ENCODE assay signal across 16 cellular contexts in the genomic region with DNA sequence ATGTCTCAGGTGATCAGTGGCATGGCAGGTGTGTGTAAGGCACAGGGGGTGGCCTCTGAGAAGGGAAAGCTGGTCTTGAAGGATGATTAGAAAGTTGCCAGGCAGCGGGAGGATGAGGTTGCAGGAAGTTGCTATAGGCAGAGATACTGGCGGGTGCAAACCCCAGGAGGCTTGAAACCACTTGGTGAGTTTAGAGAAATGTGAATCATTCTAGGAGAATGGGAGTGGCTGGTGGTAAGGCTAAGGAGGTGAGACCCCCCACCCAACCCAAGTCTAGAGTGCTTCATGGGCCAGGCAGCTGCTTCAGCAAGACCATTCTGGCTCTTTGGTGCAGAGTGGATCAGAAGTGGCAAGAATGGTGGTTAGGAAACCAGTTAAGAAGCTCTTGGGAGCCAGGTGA. TPM values are rescaled to one million over a fixed set of nuclear protein-coding genes. Genes with fewer than 3 reads are reported as not detected.
DNase-seq lines count a peak whose midpoint lies in the region; ATAC-seq and TF ChIP-seq lines count a peak whose summit lies in the region.
"Had no signal": no experiment of that assay in that cellular context is flagged by ENCODE, and none has a peak within 500 bp of the region (broad histone marks: within the 10 kb centered on the region; RNA-seq: fewer than 3 reads in every experiment).

No MANE protein-coding gene starts in this region.

- no peaks in the 10 kb centered on the region for H3K9me3 Mint-ChIP-seq in activated naive CD4-positive, alpha-beta T cell treated with anti-CD3 and anti-CD28 coated beads, Interleukin-2, amount 50 U/mL, for 24 hours
- no peaks in the 10 kb centered on the region for H3K9me3 Mint-ChIP-seq in T-helper 2 cell treated with Interferon-gamma antibody and Interleukin-4, amounts not matched to agents 5 μg/mL and 100 μg/mL, for 36 hours
- no peaks in the 10 kb centered on the region for H3K9me3 Mint-ChIP-seq in central memory CD8-positive, alpha-beta T cell
- peaks cover 6% of the 10 kb centered on the region for H3K9me3 Mint-ChIP-seq in glutamatergic neuron (ENCODE audit: unreplicated experiment)
- H3K9me3 Mint-ChIP-seq: nephron progenitor cell had no signal

- H3K27me3 Mint-ChIP-seq in activated naive CD4-positive, alpha-beta T cell treated with anti-CD3 and anti-CD28 coated beads, Interleukin-2, amount 50 U/mL, for 24 hours, result no peaks in the 10 kb centered on the region
- H3K27me3 Mint-ChIP-seq in T-helper 2 cell treated with Interferon-gamma antibody and Interleukin-4, amounts not matched to agents 5 μg/mL and 100 μg/mL, for 36 hours (ENCODE audit: low read depth), result no peaks in the 10 kb centered on the region
- H3K27me3 Mint-ChIP-seq in central memory CD8-positive, alpha-beta T cell, result no peaks in the 10 kb centered on the region
- H3K27me3 Mint-ChIP-seq in glutamatergic neuron (ENCODE audit: unreplicated experiment), result peaks cover 24% of the 10 kb centered on the region

- ATAC-seq in central memory CD8-positive, alpha-beta T cell (replicated peaks; ENCODE audit: extremely low read depth, poor library complexity, severe bottlenecking), result peak; percentile 30
- ATAC-seq in HG03159 (IDR thresholded peaks at IDR 0.05; ENCODE audit: unreplicated experiment), result no peak
- ATAC-seq: foreskin keratinocyte, Right ventricle myocardium inferior had no signal

- H3K4me3 Mint-ChIP-seq in activated naive CD4-positive, alpha-beta T cell treated with anti-CD3 and anti-CD28 coated beads, Interleukin-2, amount 50 U/mL, for 24 hours, result no peak overlapping the region
- H3K4me3 Mint-ChIP-seq in T-helper 2 cell treated with Interferon-gamma antibody and Interleukin-4, amounts not matched to agents 5 μg/mL and 100 μg/mL, for 36 hours, result peak overlapping the region; percentile 55
- H3K4me3 Mint-ChIP-seq in central memory CD8-positive, alpha-beta T cell, result peak overlapping the region; percentile 41
- no peak overlapping the region for H3K4me3 Mint-ChIP-seq in glutamatergic neuron (ENCODE audit: unreplicated experiment)

- peaks cover 29% of the 10 kb centered on the region for H3K36me3 Mint-ChIP-seq in activated naive CD4-positive, alpha-beta T cell treated with anti-CD3 and anti-CD28 coated beads, Interleukin-2, amount 50 U/mL, for 24 hours
- peaks cover 48% of the 10 kb centered on the region for H3K36me3 Mint-ChIP-seq in T-helper 2 cell treated with Interferon-gamma antibody and Interleukin-4, amounts not matched to agents 5 μg/mL and 100 μg/mL, for 36 hours (ENCODE audit: low read depth)
- H3K36me3 Mint-ChIP-seq in central memory CD8-positive, alpha-beta T cell (ENCODE audit: insufficient read depth), result peaks cover 64% of the 10 kb centered on the region
- H3K36me3 Mint-ChIP-seq in glutamatergic neuron (ENCODE audit: unreplicated experiment), result peaks cover 5% of the 10 kb centered on the region

- TF ChIP-seq CTCF in glutamatergic neuron (IDR thresholded peaks at IDR 0.05; ENCODE audit: partially characterized antibody, unreplicated experiment), result no peak

- DNase-seq in activated naive CD4-positive, alpha-beta T cell treated with Interleukin-2 at 50 U/mL for 16 hours, result no peak
- no peak for DNase-seq in T-helper 2 cell treated with Interferon-gamma antibody and Interleukin-4, amounts not matched to agents 5 μg/mL and 100 μg/mL, for 36 hours (ENCODE audit: low spot score)
- DNase-seq in central memory CD8-positive, alpha-beta T cell (ENCODE audit: low spot score in 2 of 2), result no peak
- DNase-seq in glutamatergic neuron (no peak), NCI-H146 (lab: John Stamatoyannopoulos, UW) (no peak)
- DNase-seq: AML-193, foreskin keratinocyte, KG1, NCI-H1105, nephron progenitor cell had no signal

- H3K4me1 Mint-ChIP-seq in activated naive CD4-positive, alpha-beta T cell treated with anti-CD3 and anti-CD28 coated beads, Interleukin-2, amount 50 U/mL, for 24 hours, result peaks cover 42% of the 10 kb centered on the region
- peaks cover 42% of the 10 kb centered on the region for H3K4me1 Mint-ChIP-seq in T-helper 2 cell treated with Interferon-gamma antibody and Interleukin-4, amounts not matched to agents 5 μg/mL and 100 μg/mL, for 36 hours (ENCODE audit: low read depth)
- H3K4me1 Mint-ChIP-seq in central memory CD8-positive, alpha-beta T cell, result peaks cover 64% of the 10 kb centered on the region
- H3K4me1 Mint-ChIP-seq in glutamatergic neuron (ENCODE audit: low read depth, unreplicated experiment), result peaks cover 11% of the 10 kb centered on the region

- H3K27ac Mint-ChIP-seq in activated naive CD4-positive, alpha-beta T cell treated with anti-CD3 and anti-CD28 coated beads, Interleukin-2, amount 50 U/mL, for 24 hours, result peak overlapping the region; percentile 60
- peak overlapping the region; percentile 78 for H3K27ac Mint-ChIP-seq in T-helper 2 cell treated with Interferon-gamma antibody and Interleukin-4, amounts not matched to agents 5 μg/mL and 100 μg/mL, for 36 hours
- peak overlapping the region; percentile 94 for H3K27ac Mint-ChIP-seq in central memory CD8-positive, alpha-beta T cell (ENCODE audit: low read depth)
- H3K27ac Mint-ChIP-seq in glutamatergic neuron (ENCODE audit: unreplicated experiment), result no peak overlapping the region

RNA-seq across cellular contexts. Expression of gene SH2D2A, which starts 9.0 kb away (rescaled TPM):
- total RNA-seq in glutamatergic neuron (ENCODE audit: unreplicated experiment), result 0.86 TPM
- total RNA-seq: cerebellum had no signal

RNA-seq across cellular contexts. Expression of gene PRCC, which starts 40.3 kb away (rescaled TPM):
- total RNA-seq in glutamatergic neuron (ENCODE audit: unreplicated experiment), result 88.8 TPM

RNA-seq across cellular contexts. Expression of gene INSRR, which starts 51.3 kb away (rescaled TPM):
- 6.9 TPM for total RNA-seq in glutamatergic neuron (ENCODE audit: unreplicated experiment)
- total RNA-seq: foreskin keratinocyte, lung, subcutaneous adipose tissue had no signal

RNA-seq across cellular contexts. Expression of gene NTRK1, which starts 53.0 kb away (rescaled TPM):
- 296 TPM for total RNA-seq in glutamatergic neuron (ENCODE audit: unreplicated experiment)
- total RNA-seq: foreskin keratinocyte had no signal

RNA-seq across cellular contexts. Expression of gene HDGF, which starts 56.2 kb away (rescaled TPM):
- total RNA-seq in glutamatergic neuron (ENCODE audit: unreplicated experiment), result 147 TPM

Comparison
In these comparisons a context has a peak if more than half of its experiments do, and no peak if none do; other contexts are left out.
1. H3K4me3 Mint-ChIP-seq: peak in T-helper 2 cell treated with Interferon-gamma antibody and Interleukin-4, amounts not matched to agents 5 μg/mL and 100 μg/mL, for 36 hours (single experiment) and central memory CD8-positive, alpha-beta T cell (single experiment); none in activated naive CD4-positive, alpha-beta T cell treated with anti-CD3 and anti-CD28 coated beads, Interleukin-2, amount 50 U/mL, for 24 hours (single experiment) and glutamatergic neuron (single experiment).